ENCODE assay signal across 22 cellular contexts in genomic region chr6:89526563-89526869, GRCh38.
"Had no signal": no experiment of that assay in that cellular context is flagged by ENCODE, and none has a peak within 500 bp of the region (broad histone marks: within the 10 kb centered on the region; RNA-seq: fewer than 3 reads in every experiment).

No MANE protein-coding gene starts in this region.

- H3K27ac ChIP-seq: left lung, lower lobe of right lung, ovary, spleen, suprapubic skin, transverse colon, upper lobe of right lung had no signal

- H3K4me1 ChIP-seq: left lung, lower lobe of right lung, spleen, suprapubic skin, transverse colon, upper lobe of right lung had no signal

- H3K27me3 ChIP-seq: left lung, ovary, spleen, suprapubic skin, transverse colon, upper lobe of right lung had no signal

- H3K4me3 ChIP-seq: left lung, lower lobe of right lung, ovary, spleen, suprapubic skin, transverse colon, upper lobe of right lung had no signal

- H3K36me3 ChIP-seq: left lung, lower lobe of right lung, ovary, spleen, suprapubic skin, transverse colon, upper lobe of right lung had no signal

- H3K9me3 ChIP-seq: left lung, lower lobe of right lung, ovary, suprapubic skin, transverse colon, upper lobe of right lung had no signal

- ATAC-seq: left colon; left lung; lower lobe of right lung; naive thymus-derived CD4-positive, alpha-beta T cell; natural killer cell treated with Interleukin-12 subunit alpha and Interleukin-12 subunit beta and Interleukin-15 and Interleukin-18, amount 100 ng/mL, for 72 hours; sciatic nerve; stimulated activated effector memory CD8-positive, alpha-beta T cell treated with anti-CD3 and anti-CD28 coated beads, Interleukin-12 subunit alpha, Interleukin-12 subunit beta, amount 100 ng/mL, for 72 hours; upper lobe of right lung had no signal

- DNase-seq: hypothalamus; immature natural killer cell; kidney; left colon; left lung; lower lobe of right lung; mammary epithelial cell; mesenchymal stem cell; naive thymus-derived CD4-positive, alpha-beta T cell; ovary; retina; right cardiac atrium; small intestine; spleen; stimulated activated CD4-positive, alpha-beta T cell treated with anti-CD3 and anti-CD28 coated beads, Interleukin-4, amount 100 ng/mL, for 24 hours; stimulated activated naive CD4-positive, alpha-beta T cell; transverse colon; upper lobe of right lung had no signal
